In the genomic region with DNA sequence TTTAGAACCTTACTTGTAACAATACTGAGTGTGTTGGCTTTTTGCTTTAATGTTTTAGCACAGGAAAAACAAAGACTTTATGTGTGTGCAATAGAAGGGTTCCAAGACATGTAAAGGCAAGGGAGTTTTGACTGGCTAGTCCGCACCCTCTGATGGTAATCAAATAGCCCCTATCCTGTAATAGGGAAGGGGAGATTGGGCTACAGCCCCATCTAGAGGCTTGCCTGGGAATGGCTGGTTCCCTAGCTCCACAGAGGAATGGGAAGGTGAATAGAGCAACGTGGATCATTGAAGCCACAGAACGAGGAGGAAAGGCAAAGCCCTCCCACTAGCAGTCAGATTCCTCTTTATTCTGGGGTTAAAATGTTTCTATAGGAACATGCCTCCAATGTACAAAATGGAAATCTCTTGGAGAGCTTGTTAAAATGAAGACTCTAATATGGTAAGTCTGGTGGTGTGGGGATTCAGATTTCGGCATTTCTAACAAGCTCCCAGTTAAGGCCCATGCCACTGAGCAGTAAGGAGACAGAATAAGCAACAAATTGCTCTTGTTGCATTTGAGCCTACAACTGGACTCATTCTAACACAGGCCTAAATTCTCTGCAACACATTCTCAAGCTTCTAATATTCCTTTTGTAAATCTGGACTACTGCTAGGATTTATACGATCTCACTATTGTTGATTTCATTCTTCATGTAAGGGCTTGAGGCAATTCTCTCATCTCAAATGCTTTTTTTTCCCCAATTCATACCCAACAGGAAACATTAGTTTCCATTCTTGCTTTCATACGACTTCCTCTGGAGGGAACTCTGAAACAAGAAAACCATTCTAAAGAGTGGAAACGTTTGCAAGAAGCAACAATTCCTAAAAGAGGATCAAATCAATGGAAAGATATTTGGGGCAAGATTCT, we compare ENCODE assay signal across 8 cellular contexts. TPM values are rescaled to one million over a fixed set of nuclear protein-coding genes. Genes with fewer than 3 reads are reported as not detected.
DNase-seq lines count a peak whose midpoint lies in the region; ATAC-seq and TF ChIP-seq lines count a peak whose summit lies in the region.

No MANE protein-coding gene starts in this region.

- H3K4me3 Mint-ChIP-seq in activated naive CD4-positive, alpha-beta T cell treated with anti-CD3 and anti-CD28 coated beads, Interleukin-2, amount 50 U/mL, for 24 hours = no peak overlapping the region

- H3K27ac ChIP-seq in heart right ventricle = peak overlapping the region in 2 of 10 donors; percentile 10 to 28
- peak overlapping the region in 1 of 4 donors; percentile 63 for H3K27ac ChIP-seq in sigmoid colon

- in situ Hi-C loops in G401 (cut with HindIII; ENCODE audit: low sequenced_read_pairs) = no loop called here

- intact Hi-C loops in heart right ventricle (cut with DNase I) (loop anchor here in 7 of 10 donors (2.0 to 10.0 kb wide), 4 partner anchors 49 to 172 kb away; no protein-coding TSS in a partner anchor), sigmoid colon (cut with DNase I) (loop anchor here (10.0 kb wide), 2 partner anchors 109 to 459 kb away; partner anchors contain the start of genes DMAC2L, L2HGDH and SAV1)

- peaks cover 0 to 93% (median 42%) of the 10 kb centered on the region in 9 donors for H3K36me3 ChIP-seq in heart right ventricle
- peaks cover 12 to 45% (median 32%) of the 10 kb centered on the region in 4 donors for H3K36me3 ChIP-seq in sigmoid colon

- H3K36me3 Mint-ChIP-seq in activated naive CD4-positive, alpha-beta T cell treated with anti-CD3 and anti-CD28 coated beads, Interleukin-2, amount 50 U/mL, for 24 hours = peaks cover 18% of the 10 kb centered on the region

- TF ChIP-seq CTCF in heart right ventricle (IDR thresholded peaks at IDR 0.05) = peak; percentile 16 to 74 (median 70)
- peak in 3 of 4 experiments; percentile 29 to 48 (median 33) for TF ChIP-seq CTCF in sigmoid colon (IDR thresholded peaks at IDR 0.05)

- 56 to 62% methylated on average over 7 of the region's 7 CpGs for WGBS in heart right ventricle, 2 donors
- 59 to 64% methylated on average over 7 of the region's 7 CpGs for WGBS in sigmoid colon, 2 donors

- H3K27me3 ChIP-seq in heart right ventricle = no peaks in the 10 kb centered on the region
- no peaks in the 10 kb centered on the region for H3K27me3 ChIP-seq in sigmoid colon

- peak overlapping the region; percentile 59 for H3K27ac Mint-ChIP-seq in activated naive CD4-positive, alpha-beta T cell treated with anti-CD3 and anti-CD28 coated beads, Interleukin-2, amount 50 U/mL, for 24 hours

- H3K27me3 Mint-ChIP-seq in activated naive CD4-positive, alpha-beta T cell treated with anti-CD3 and anti-CD28 coated beads, Interleukin-2, amount 50 U/mL, for 24 hours = no peaks in the 10 kb centered on the region

- H3K4me1 Mint-ChIP-seq in activated naive CD4-positive, alpha-beta T cell treated with anti-CD3 and anti-CD28 coated beads, Interleukin-2, amount 50 U/mL, for 24 hours = peaks cover 31% of the 10 kb centered on the region

- ATAC-seq in heart right ventricle (peak in 6 of 8 donors; percentile 27 to 64 (median 52)), GM19397 (IDR thresholded peaks at IDR 0.05; ENCODE audit: unreplicated experiment) (no peak), HG03025 (IDR thresholded peaks at IDR 0.05; ENCODE audit: low FRiP score, unreplicated experiment) (no peak)

- no peak overlapping the region for H3K4me3 ChIP-seq in heart right ventricle
- H3K4me3 ChIP-seq in sigmoid colon = no peak overlapping the region

- DNase-seq in 8988T (peak; percentile 20), G401 (ENCODE audit: low spot score) (peak; percentile 46), NCI-H2196 treated with DMSO at 0.1 percent for 48 hours (lab: John Stamatoyannopoulos, UW; ENCODE audit: unreplicated experiment) (peak; percentile 11), heart right ventricle (no peak), sigmoid colon (no peak)

- H3K9me3 Mint-ChIP-seq in activated naive CD4-positive, alpha-beta T cell treated with anti-CD3 and anti-CD28 coated beads, Interleukin-2, amount 50 U/mL, for 24 hours = no peaks in the 10 kb centered on the region

- TF ChIP-seq EP300 in sigmoid colon (IDR thresholded peaks at IDR 0.05) = no peak

- TF ChIP-seq POLR2A in sigmoid colon (IDR thresholded peaks at IDR 0.05) = no peak

- H3K9me3 ChIP-seq in heart right ventricle (no peaks in the 10 kb centered on the region), sigmoid colon (no peaks in the 10 kb centered on the region)

- H3K4me1 ChIP-seq in heart right ventricle (peaks cover 0 to 35% (median 14%) of the 10 kb centered on the region in 9 donors), sigmoid colon (peaks cover 0 to 12% (median 9%) of the 10 kb centered on the region in 4 donors)

RNA-seq across cellular contexts. Expression of gene NIN, which starts 57.1 kb away (rescaled TPM):
- total RNA-seq in G401 (2014; rRNA removed; shearing (Covaris generic)) = 0.37 and 3.6 TPM in 2 replicates
- total RNA-seq in heart right ventricle (10 to 100 TPM; 20.2 to 38.7 (median 26.6) TPM), sigmoid colon (10 to 100 TPM; 20.7 to 38.2 (median 26.9) TPM)
- polyA plus RNA-seq in heart right ventricle (10 to 100 TPM in 1 of 2 donors, 1 to 10 TPM in 1; 4.0 to 14.3 TPM), sigmoid colon (10 to 100 TPM in 1 of 3 donors, 1 to 10 TPM in 2; 3.6 to 14.8 (median 5.1) TPM)

Comparison
In these comparisons a context has a peak if more than half of its experiments do, and no peak if none do; other contexts are left out.
1. DNase-seq: peak in 8988T (single experiment), G401 (single experiment) and NCI-H2196 treated with DMSO at 0.1 percent for 48 hours (single experiment); none in heart right ventricle (0 of 2) and sigmoid colon (single experiment).
2. ATAC-seq: peak in heart right ventricle (6 of 8); none in GM19397 (single experiment) and HG03025 (single experiment).